Comparison of ENCODE assay signal across 2 cellular contexts in the genomic region with DNA sequence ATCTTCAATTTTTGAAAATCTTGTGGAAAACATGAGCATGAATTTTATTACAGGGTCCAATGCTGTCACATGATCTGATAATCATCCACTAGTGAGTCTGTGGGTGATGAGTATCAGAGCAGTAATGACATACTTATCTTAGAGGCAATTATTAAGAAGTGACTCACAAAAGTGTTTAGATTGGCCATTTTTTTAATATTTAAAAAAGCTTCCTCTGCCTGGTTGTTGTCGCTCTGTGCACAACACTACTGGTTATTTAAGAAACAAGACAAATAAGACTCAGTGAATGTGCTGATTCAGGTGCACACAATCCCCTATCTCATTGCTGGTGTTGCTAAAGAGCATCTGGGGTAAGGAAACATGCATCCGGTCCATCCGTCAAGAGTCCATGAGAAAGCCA.
TF ChIP-seq lines count a peak whose summit lies in the region.

No MANE protein-coding gene starts in this region.

TF ChIP-seq in SK-N-SH treated with all-trans-retinoic acid at 6 μM for 48 hours, 23 proteins besides CTCF, POLR2A, EP300 and RAD21 (continued from another document):
- TF ChIP-seq ISL1 (CRISPR knock-in tag; IDR thresholded peaks at IDR 0.05) = peak; percentile 37; the same call in 1 of the 2 replicates

TF ChIP-seq in SK-N-SH, 30 proteins besides CTCF, POLR2A, EP300 and RAD21 (continued from another document):
- no peak for TF ChIP-seq MAX (IDR thresholded peaks at IDR 0.05; ENCODE audit: low read depth)
- no peak for TF ChIP-seq JUND (IDR thresholded peaks at IDR 0.05)
- TF ChIP-seq, protein P1, sequence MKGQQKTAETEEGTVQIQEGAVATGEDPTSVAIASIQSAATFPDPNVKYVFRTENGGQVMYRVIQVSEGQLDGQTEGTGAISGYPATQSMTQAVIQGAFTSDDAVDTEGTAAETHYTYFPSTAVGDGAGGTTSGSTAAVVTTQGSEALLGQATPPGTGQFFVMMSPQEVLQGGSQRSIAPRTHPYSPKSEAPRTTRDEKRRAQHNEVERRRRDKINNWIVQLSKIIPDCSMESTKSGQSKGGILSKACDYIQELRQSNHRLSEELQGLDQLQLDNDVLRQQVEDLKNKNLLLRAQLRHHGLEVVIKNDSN (IDR thresholded peaks at IDR 0.05; ENCODE audit: borderline replicate concordance, low read depth) = no peak
- no peak for TF ChIP-seq RXRA (IDR thresholded peaks at IDR 0.05; ENCODE audit: borderline replicate concordance, low read depth)
- TF ChIP-seq NRF1 (IDR thresholded peaks at IDR 0.05; ENCODE audit: low read depth, low read length) = no peak
- no peak for TF ChIP-seq GATA2 (CRISPR knock-in tag; IDR thresholded peaks at IDR 0.05)
- TF ChIP-seq ELF1 (IDR thresholded peaks at IDR 0.05) = no peak
- no peak for TF ChIP-seq SMC3 (IDR thresholded peaks at IDR 0.05; ENCODE audit: low read depth, low read length)
- TF ChIP-seq FOSL2 (IDR thresholded peaks at IDR 0.05; ENCODE audit: borderline replicate concordance, low read depth) = no peak
- no peak for TF ChIP-seq FOXM1 (IDR thresholded peaks at IDR 0.05; ENCODE audit: low read depth)
- TF ChIP-seq MXI1 (IDR thresholded peaks at IDR 0.05; ENCODE audit: low read depth, low read length) = no peak
- TF ChIP-seq, protein P2, sequence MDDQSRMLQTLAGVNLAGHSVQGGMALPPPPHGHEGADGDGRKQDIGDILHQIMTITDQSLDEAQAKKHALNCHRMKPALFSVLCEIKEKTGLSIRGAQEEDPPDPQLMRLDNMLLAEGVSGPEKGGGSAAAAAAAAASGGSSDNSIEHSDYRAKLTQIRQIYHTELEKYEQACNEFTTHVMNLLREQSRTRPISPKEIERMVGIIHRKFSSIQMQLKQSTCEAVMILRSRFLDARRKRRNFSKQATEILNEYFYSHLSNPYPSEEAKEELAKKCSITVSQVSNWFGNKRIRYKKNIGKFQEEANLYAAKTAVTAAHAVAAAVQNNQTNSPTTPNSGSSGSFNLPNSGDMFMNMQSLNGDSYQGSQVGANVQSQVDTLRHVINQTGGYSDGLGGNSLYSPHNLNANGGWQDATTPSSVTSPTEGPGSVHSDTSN (IDR thresholded peaks at IDR 0.05) = no peak
- TF ChIP-seq EZH2phosphoT487 (IDR thresholded peaks at IDR 0.05; ENCODE audit: borderline replicate concordance, low read depth) = no peak
- no peak for TF ChIP-seq RCOR1 (IDR thresholded peaks at IDR 0.05; ENCODE audit: low read length)
- TF ChIP-seq CHD2 (IDR thresholded peaks at IDR 0.05; ENCODE audit: low read length, partially characterized antibody) = no peak
- no peak for TF ChIP-seq IRF3 (IDR thresholded peaks at IDR 0.05; ENCODE audit: low read depth, low read length)
- no peak for TF ChIP-seq TEAD4 (IDR thresholded peaks at IDR 0.05; ENCODE audit: borderline replicate concordance, insufficient read depth)
- no peak for TF ChIP-seq SIN3A (IDR thresholded peaks at IDR 0.05; ENCODE audit: borderline replicate concordance, low read depth, low read length)
TF ChIP-seq in SK-N-SH: peak in this region for 0.
